Comparison of ENCODE assay signal across 1 cellular context in the genomic region with DNA sequence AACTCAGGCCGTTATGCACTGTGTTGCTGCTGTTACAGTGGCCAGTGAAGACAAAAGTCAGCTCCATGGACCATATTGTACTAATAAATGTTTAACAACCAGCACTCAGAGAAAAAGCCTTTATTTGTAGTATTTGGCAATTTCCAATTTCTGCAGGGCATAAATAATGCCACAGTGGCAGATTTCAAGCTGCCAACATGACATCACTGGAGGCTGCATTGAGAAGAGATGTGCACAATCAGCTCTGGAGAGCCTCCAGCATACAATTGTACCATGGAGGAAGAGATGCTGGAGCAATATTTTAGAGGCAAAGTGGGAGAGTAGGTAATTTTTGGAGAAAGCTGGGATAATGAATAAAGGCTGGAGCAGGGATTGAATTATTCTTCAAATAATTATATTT.
TF ChIP-seq lines count a peak whose summit lies in the region.

No MANE protein-coding gene starts in this region.

TF ChIP-seq in SK-N-SH, 30 proteins besides CTCF, POLR2A, EP300 and RAD21 (continued from another document):
- TF ChIP-seq, protein P1, sequence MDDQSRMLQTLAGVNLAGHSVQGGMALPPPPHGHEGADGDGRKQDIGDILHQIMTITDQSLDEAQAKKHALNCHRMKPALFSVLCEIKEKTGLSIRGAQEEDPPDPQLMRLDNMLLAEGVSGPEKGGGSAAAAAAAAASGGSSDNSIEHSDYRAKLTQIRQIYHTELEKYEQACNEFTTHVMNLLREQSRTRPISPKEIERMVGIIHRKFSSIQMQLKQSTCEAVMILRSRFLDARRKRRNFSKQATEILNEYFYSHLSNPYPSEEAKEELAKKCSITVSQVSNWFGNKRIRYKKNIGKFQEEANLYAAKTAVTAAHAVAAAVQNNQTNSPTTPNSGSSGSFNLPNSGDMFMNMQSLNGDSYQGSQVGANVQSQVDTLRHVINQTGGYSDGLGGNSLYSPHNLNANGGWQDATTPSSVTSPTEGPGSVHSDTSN (IDR thresholded peaks at IDR 0.05), result no peak
- TF ChIP-seq RCOR1 (IDR thresholded peaks at IDR 0.05; ENCODE audit: low read length), result no peak
- no peak for TF ChIP-seq POLR2AphosphoS5 (IDR thresholded peaks at IDR 0.05; ENCODE audit: low read depth, low read length)
- no peak for TF ChIP-seq RFX5 (IDR thresholded peaks at IDR 0.05; ENCODE audit: low read length)
- TF ChIP-seq TAF1 (IDR thresholded peaks at IDR 0.05; ENCODE audit: borderline replicate concordance, low read depth, low read length), result no peak
- TF ChIP-seq, protein P2, sequence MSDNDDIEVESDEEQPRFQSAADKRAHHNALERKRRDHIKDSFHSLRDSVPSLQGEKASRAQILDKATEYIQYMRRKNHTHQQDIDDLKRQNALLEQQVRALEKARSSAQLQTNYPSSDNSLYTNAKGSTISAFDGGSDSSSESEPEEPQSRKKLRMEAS (IDR thresholded peaks at IDR 0.05; ENCODE audit: low read depth), result no peak
- TF ChIP-seq MXI1 (IDR thresholded peaks at IDR 0.05; ENCODE audit: low read depth, low read length), result no peak
- TF ChIP-seq, protein P3, sequence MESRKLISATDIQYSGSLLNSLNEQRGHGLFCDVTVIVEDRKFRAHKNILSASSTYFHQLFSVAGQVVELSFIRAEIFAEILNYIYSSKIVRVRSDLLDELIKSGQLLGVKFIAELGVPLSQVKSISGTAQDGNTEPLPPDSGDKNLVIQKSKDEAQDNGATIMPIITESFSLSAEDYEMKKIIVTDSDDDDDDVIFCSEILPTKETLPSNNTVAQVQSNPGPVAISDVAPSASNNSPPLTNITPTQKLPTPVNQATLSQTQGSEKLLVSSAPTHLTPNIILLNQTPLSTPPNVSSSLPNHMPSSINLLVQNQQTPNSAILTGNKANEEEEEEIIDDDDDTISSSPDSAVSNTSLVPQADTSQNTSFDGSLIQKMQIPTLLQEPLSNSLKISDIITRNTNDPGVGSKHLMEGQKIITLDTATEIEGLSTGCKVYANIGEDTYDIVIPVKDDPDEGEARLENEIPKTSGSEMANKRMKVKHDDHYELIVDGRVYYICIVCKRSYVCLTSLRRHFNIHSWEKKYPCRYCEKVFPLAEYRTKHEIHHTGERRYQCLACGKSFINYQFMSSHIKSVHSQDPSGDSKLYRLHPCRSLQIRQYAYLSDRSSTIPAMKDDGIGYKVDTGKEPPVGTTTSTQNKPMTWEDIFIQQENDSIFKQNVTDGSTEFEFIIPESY (IDR thresholded peaks at IDR 0.05; ENCODE audit: borderline replicate concordance, low read depth), result no peak
- no peak for TF ChIP-seq YY1 (IDR thresholded peaks at IDR 0.05; ENCODE audit: low read depth)
- TF ChIP-seq GABPA (IDR thresholded peaks at IDR 0.05; ENCODE audit: low read depth), result no peak
- no peak for TF ChIP-seq CHD2 (IDR thresholded peaks at IDR 0.05; ENCODE audit: low read length, partially characterized antibody)
- no peak for TF ChIP-seq JUND (IDR thresholded peaks at IDR 0.05)
